Comparison of ENCODE assay signal across 8 cellular contexts in the genomic region with DNA sequence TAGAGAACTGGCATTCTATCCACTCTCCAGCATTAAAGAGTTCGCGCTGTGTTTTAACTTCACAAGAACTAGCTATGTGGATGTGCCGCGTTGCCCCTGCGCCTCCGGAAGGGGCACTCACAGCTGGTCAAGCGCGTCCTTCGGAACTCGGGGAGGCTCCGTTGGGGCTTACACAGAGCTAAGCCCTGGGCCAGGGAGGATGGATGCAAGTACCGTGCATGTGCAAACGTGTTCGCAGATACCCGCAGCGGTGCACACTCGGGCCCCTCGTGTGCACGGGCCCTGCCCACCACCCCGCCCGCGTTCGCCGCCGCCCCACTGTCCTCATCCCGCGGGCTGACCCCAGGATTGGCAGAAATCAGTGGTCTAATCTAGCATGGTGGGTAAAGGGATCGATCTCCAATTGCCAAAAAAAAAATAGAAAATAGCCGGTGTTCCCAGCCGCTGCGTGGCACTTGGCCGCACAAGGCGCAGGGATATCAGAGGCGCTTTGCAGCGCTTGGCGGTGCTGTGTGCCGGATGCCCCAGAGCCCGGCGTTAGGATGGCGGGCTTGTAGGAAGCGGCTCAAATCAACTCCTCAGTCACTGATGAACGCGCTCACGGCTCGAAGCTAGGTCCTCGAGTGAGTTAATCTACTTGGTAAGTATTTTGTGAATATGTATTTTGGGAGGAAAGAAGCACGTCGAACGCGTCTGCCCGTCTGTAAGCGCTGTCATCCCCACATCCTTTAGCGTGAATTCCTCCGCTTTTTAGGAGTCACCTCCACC. TPM values are rescaled to one million over a fixed set of nuclear protein-coding genes. Genes with fewer than 3 reads are reported as not detected.
A peak's percentile ranks its signal among the peaks of the same experiment; 100 is the strongest.
DNase-seq lines count a peak whose midpoint lies in the region; ATAC-seq and TF ChIP-seq lines count a peak whose summit lies in the region.

No MANE protein-coding gene starts in this region.

- no peaks in the 10 kb centered on the region for H3K4me1 ChIP-seq in endodermal cell (ENCODE audit: control insufficient read depth, insufficient read depth, low read length)
- H3K4me1 ChIP-seq in aorta (ENCODE audit: control insufficient read depth in 1 of 2, insufficient read depth in 2 of 2, low read length in 2 of 2) = no peaks in the 10 kb centered on the region
- no peaks in the 10 kb centered on the region for H3K4me1 ChIP-seq in CD8-positive, alpha-beta memory T cell (ENCODE audit: insufficient read depth, low read length)

- WGBS in endodermal cell (ENCODE audit: insufficient coverage in 1 of 2, insufficient read length in 1 of 2), 2 experiments = 1 to 2% methylated on average over 8 to 54 of the region's 54 CpGs
- 0 to 1% methylated on average over 54 of the region's 54 CpGs for WGBS in aorta, 2 donors

- peak overlapping the region; percentile 62 for H3K9ac ChIP-seq in endodermal cell (ENCODE audit: extremely low read depth, low read length, poor library complexity, severe bottlenecking)

- H3K9me3 Mint-ChIP-seq in endodermal cell = no peaks in the 10 kb centered on the region
- H3K9me3 Mint-ChIP-seq in CD8-positive, alpha-beta memory T cell = peaks cover 0 to 26% (median 7%) of the 10 kb centered on the region in 5 donors

- H3K27ac ChIP-seq in endodermal cell (ENCODE audit: low read depth, low read length) (no peak overlapping the region), aorta (ENCODE audit: low read depth in 1 of 2, low read length in 2 of 2) (peak overlapping the region; percentile 2 to 5)
- no peak overlapping the region for H3K27ac ChIP-seq in CD8-positive, alpha-beta memory T cell (ENCODE audit: low read depth, low read length)

- peak overlapping the region; percentile 98 for H3K4me3 ChIP-seq in endodermal cell (ENCODE audit: low read length)
- peak overlapping the region; percentile 46 to 56 for H3K4me3 ChIP-seq in aorta (ENCODE audit: low read length in 2 of 2)
- H3K4me3 ChIP-seq in CD8-positive, alpha-beta memory T cell (ENCODE audit: low read length) = no peak overlapping the region

- H3K4me1 Mint-ChIP-seq in endodermal cell = peaks cover 22% of the 10 kb centered on the region
- H3K4me1 Mint-ChIP-seq in CD8-positive, alpha-beta memory T cell = peaks cover 0 to 10% (median 2%) of the 10 kb centered on the region in 3 donors

- no peaks in the 10 kb centered on the region for H3K9me3 ChIP-seq in endodermal cell (ENCODE audit: control insufficient read depth, low read length)
- no peaks in the 10 kb centered on the region for H3K9me3 ChIP-seq in aorta (ENCODE audit: control insufficient read depth, low read length)
- H3K9me3 ChIP-seq in CD8-positive, alpha-beta memory T cell (ENCODE audit: low read length) = no peaks in the 10 kb centered on the region

- POLR2A ChIA-PET in CD8-positive, alpha-beta memory T cell (lab: Charles Lee) = no interaction called here

- H3K27ac Mint-ChIP-seq in endodermal cell = peak overlapping the region; percentile 75
- no peak overlapping the region for H3K27ac Mint-ChIP-seq in CD8-positive, alpha-beta memory T cell

- CTCF ChIA-PET in CD8-positive, alpha-beta memory T cell (lab: Charles Lee) = no interaction called here

- intact Hi-C loops in aorta (cut with DNase I) = loop anchor here in 1 of 2 donors (2.0 to 10.0 kb wide), 2 partner anchors 337 to 1757 kb away; no protein-coding TSS in a partner anchor

- DNase-seq in DMS53 treated with DMSO at 0.1 percent for 48 hours (lab: John Stamatoyannopoulos, UW; ENCODE audit: unreplicated experiment) = peak; percentile 31
- DNase-seq in NCI-H2107 treated with DMSO at 0.1 percent for 48 hours (lab: John Stamatoyannopoulos, UW; ENCODE audit: unreplicated experiment) = peak; percentile 19
- peak; percentile 82 for DNase-seq in endodermal cell
- peak; percentile 74 for DNase-seq in midbrain (lab: John Stamatoyannopoulos, UW)
- peak; percentile 60 to 82 for DNase-seq in aorta
- DNase-seq in CD8-positive, alpha-beta memory T cell = no peak

- H3K27me3 Mint-ChIP-seq in endodermal cell (ENCODE audit: insufficient read depth) = peaks cover 13% of the 10 kb centered on the region
- H3K27me3 Mint-ChIP-seq in CD8-positive, alpha-beta memory T cell = peaks cover 40 to 58% of the 10 kb centered on the region in 2 donors

- H3K27me3 ChIP-seq in endodermal cell (ENCODE audit: control insufficient read depth, insufficient read depth, low read length, poor library complexity, severe bottlenecking) (peaks cover 6% of the 10 kb centered on the region), aorta (ENCODE audit: control insufficient read depth in 1 of 2, insufficient read depth in 2 of 2, low read length in 1 of 2) (no peaks in the 10 kb centered on the region)
- H3K27me3 ChIP-seq in CD8-positive, alpha-beta memory T cell (ENCODE audit: insufficient read depth, low read length, poor library complexity, severe bottlenecking) = peaks cover 12% of the 10 kb centered on the region

- H3K4me3 Mint-ChIP-seq in endodermal cell = peak overlapping the region; percentile 97
- H3K4me3 Mint-ChIP-seq in CD8-positive, alpha-beta memory T cell = peak overlapping the region in 1 of 7 donors; percentile 2

- H3K36me3 ChIP-seq in endodermal cell (ENCODE audit: control insufficient read depth, insufficient read depth, low read length) (peaks cover 5% of the 10 kb centered on the region), aorta (ENCODE audit: control insufficient read depth in 1 of 2, insufficient read depth in 2 of 2, low read length in 1 of 2) (no peaks in the 10 kb centered on the region)
- H3K36me3 ChIP-seq in CD8-positive, alpha-beta memory T cell (ENCODE audit: insufficient read depth, low read length) = no peaks in the 10 kb centered on the region

- ATAC-seq in aorta (ENCODE audit: low FRiP score) (peak; percentile 65), GM21737 (IDR thresholded peaks at IDR 0.05; ENCODE audit: unreplicated experiment) (no peak), HG03457 (IDR thresholded peaks at IDR 0.05; ENCODE audit: unreplicated experiment) (no peak)

- peak; percentile 57 for TF ChIP-seq CTCF in endodermal cell (conservative IDR thresholded peaks at IDR 0.05)

- peaks cover 8% of the 10 kb centered on the region for H3K36me3 Mint-ChIP-seq in endodermal cell (ENCODE audit: low read depth)
- H3K36me3 Mint-ChIP-seq in CD8-positive, alpha-beta memory T cell = peaks cover 0 to 2% (median 0%) of the 10 kb centered on the region in 3 donors

RNA-seq across cellular contexts. Expression of gene PCDH10, which starts 1.0 kb away (rescaled TPM):
- total RNA-seq in endodermal cell = 100 to 1,000 TPM; 111 to 139 TPM
- 23.0 TPM for polyA plus RNA-seq in endodermal cell (2013, experiment 1 of 2)
- polyA plus RNA-seq in endodermal cell (2013, experiment 2 of 2) = 23.3 TPM
- 10 to 100 TPM; 15.1 to 23.0 TPM for total RNA-seq in aorta
- 1 to 10 TPM; 5.0 TPM for polyA plus RNA-seq in aorta
- total RNA-seq in CD8-positive, alpha-beta memory T cell = not detected
- not detected for polyA plus RNA-seq in CD8-positive, alpha-beta memory T cell

Comparison
In these comparisons a context has a peak if more than half of its experiments do, and no peak if none do; other contexts are left out.
1. DNase-seq: peak in DMS53 treated with DMSO at 0.1 percent for 48 hours (single experiment), NCI-H2107 treated with DMSO at 0.1 percent for 48 hours (single experiment), endodermal cell (single experiment), midbrain (single experiment) and aorta (2 of 2); none in CD8-positive, alpha-beta memory T cell (0 of 5).
2. H3K27ac ChIP-seq: peak in aorta (2 of 2); none in endodermal cell (single experiment) and CD8-positive, alpha-beta memory T cell (single experiment).
3. RNA of gene PCDH10, which starts 1.0 kb away (total RNA-seq): 111 to 139 TPM in endodermal cell and 15.1 to 23.0 TPM in aorta; not detected in CD8-positive, alpha-beta memory T cell; every median in the first group is over 10 times any median in the second.